ENCODE assay signal across 2 cellular contexts in genomic region chr12:31471823-31472222, GRCh38.
A peak's percentile ranks its signal among the peaks of the same experiment; 100 is the strongest.
TF ChIP-seq lines count a peak whose summit lies in the region.

No MANE protein-coding gene starts in this region.

TF ChIP-seq in HCT116, 20 proteins besides CTCF, POLR2A, EP300 and RAD21 (continued from another document):
- TF ChIP-seq ZBTB33 (IDR thresholded peaks at IDR 0.05; ENCODE audit: extremely low read depth, insufficient replicate concordance, low read length) (no peak), CBX3 (IDR thresholded peaks at IDR 0.05; ENCODE audit: low read depth) (no peak), REST (IDR thresholded peaks at IDR 0.05; ENCODE audit: low read depth) (no peak), JUND (IDR thresholded peaks at IDR 0.05) (peak; percentile 50), MAX (IDR thresholded peaks at IDR 0.05) (no peak), CEBPB (IDR thresholded peaks at IDR 0.05; ENCODE audit: low read depth) (0 out of 2 replicates have a peak, but pooled peaks have one; percentile 39), SRF (IDR thresholded peaks at IDR 0.05; ENCODE audit: low read depth) (no peak), EZH2 (IDR thresholded peaks at IDR 0.05) (no peak), EGR1 (IDR thresholded peaks at IDR 0.05; ENCODE audit: low read depth) (no peak), TCF7L2 (IDR thresholded peaks at IDR 0.05; ENCODE audit: borderline replicate concordance, extremely low read depth, insufficient read depth, insufficient read length) (no peak), SP1 (IDR thresholded peaks at IDR 0.05; ENCODE audit: low read depth) (peak; percentile 58), ELF1 (IDR thresholded peaks at IDR 0.05; ENCODE audit: borderline replicate concordance, low read depth) (no peak), FOSL1 (IDR thresholded peaks at IDR 0.05; ENCODE audit: low read depth) (peak; percentile 12; the same call in 1 of the 2 replicates), EZH2phosphoT487 (IDR thresholded peaks at IDR 0.05; ENCODE audit: borderline replicate concordance) (no peak), ZNF274 (IDR thresholded peaks at IDR 0.05; ENCODE audit: low read depth, low read length) (no peak), YY1 (IDR thresholded peaks at IDR 0.05; ENCODE audit: extremely low read depth, insufficient replicate concordance, low read depth, low read length) (no peak), POLR2AphosphoS5 (IDR thresholded peaks at IDR 0.05; ENCODE audit: low read depth, low read length) (no peak)
- TF ChIP-seq, protein P1, sequence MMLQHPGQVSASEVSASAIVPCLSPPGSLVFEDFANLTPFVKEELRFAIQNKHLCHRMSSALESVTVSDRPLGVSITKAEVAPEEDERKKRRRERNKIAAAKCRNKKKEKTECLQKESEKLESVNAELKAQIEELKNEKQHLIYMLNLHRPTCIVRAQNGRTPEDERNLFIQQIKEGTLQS (IDR thresholded peaks at IDR 0.05) = no peak

TF ChIP-seq in K562, 482 proteins besides CTCF, POLR2A, EP300 and RAD21:
- TF ChIP-seq MGA (IDR thresholded peaks at IDR 0.05) (no peak), PTBP1 (IDR thresholded peaks at IDR 0.05; ENCODE audit: low read depth, low read length) (no peak), PRDM10 (IDR thresholded peaks at IDR 0.05; ENCODE audit: partially characterized antibody) (peak; percentile 43), FUS (optimal IDR thresholded peaks at IDR 0.05; ENCODE audit: low read depth, low read length) (no peak), POLR2G (IDR thresholded peaks at IDR 0.05; ENCODE audit: low read depth, low read length) (no peak)
- TF ChIP-seq, protein P2, sequence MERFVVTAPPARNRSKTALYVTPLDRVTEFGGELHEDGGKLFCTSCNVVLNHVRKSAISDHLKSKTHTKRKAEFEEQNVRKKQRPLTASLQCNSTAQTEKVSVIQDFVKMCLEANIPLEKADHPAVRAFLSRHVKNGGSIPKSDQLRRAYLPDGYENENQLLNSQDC (CRISPR knock-in tag; IDR thresholded peaks at IDR 0.05) = no peak
